ENCODE assay signal across 8 cellular contexts in genomic region chr20:62926229-62927127, GRCh38. TPM values are rescaled to one million over a fixed set of nuclear protein-coding genes. Genes with fewer than 3 reads are reported as not detected.
DNase-seq lines count a peak whose midpoint lies in the region; TF ChIP-seq lines count a peak whose summit lies in the region.

TSS of gene DIDO1 (minus strand) at chr20:62926505.

- TF ChIP-seq RAD21 in SK-N-SH (IDR thresholded peaks at IDR 0.05; ENCODE audit: low read length) = no peak

- peak within 1 kb of the TSS; percentile 95 for H3K27ac Mint-ChIP-seq in activated naive CD4-positive, alpha-beta T cell treated with anti-CD3 and anti-CD28 coated beads, Interleukin-2, amount 50 U/mL, for 24 hours
- peak within 1 kb of the TSS; percentile 97 for H3K27ac Mint-ChIP-seq in glutamatergic neuron (ENCODE audit: unreplicated experiment)

- peaks cover 67% of the 10 kb centered on the region for H3K4me1 Mint-ChIP-seq in activated naive CD4-positive, alpha-beta T cell treated with anti-CD3 and anti-CD28 coated beads, Interleukin-2, amount 50 U/mL, for 24 hours
- peaks cover 42% of the 10 kb centered on the region for H3K4me1 Mint-ChIP-seq in glutamatergic neuron (ENCODE audit: low read depth, unreplicated experiment)

- no peaks in the 10 kb centered on the region for H3K9me3 Mint-ChIP-seq in activated naive CD4-positive, alpha-beta T cell treated with anti-CD3 and anti-CD28 coated beads, Interleukin-2, amount 50 U/mL, for 24 hours
- H3K9me3 Mint-ChIP-seq in glutamatergic neuron (ENCODE audit: unreplicated experiment) = peaks cover 16% of the 10 kb centered on the region

- CTCF ChIA-PET in HEK293T (lab: Yijun Ruan, JAX) (interaction anchor here (0.6 to 2.2 kb wide), 4 partner anchors 8 to 46 kb away, joined by 3 to 8 read pairs (median 4); no protein-coding TSS in a partner anchor), SK-N-SH (lab: Yijun Ruan, JAX) (interaction anchor here (0.8 to 12.2 kb wide), 9 partner anchors 10 to 104 kb away, joined by 3 to 127 read pairs (median 4); partner anchors contain the start of gene GID8)

- POLR2A ChIA-PET in HEK293T (lab: Yijun Ruan, JAX) = interaction anchor here (1.0 to 6.5 kb wide), 3 partner anchors 10 to 67 kb away, joined by 3 to 50 read pairs (median 3); partner anchors contain the start of genes GID8 and TCFL5
- POLR2A ChIA-PET in SK-N-SH (lab: Yijun Ruan, JAX) = interaction anchor here (2.1 kb wide), 1 partner anchor 11 kb away, joined by 8 read pairs; the partner anchor contains the start of gene GID8

- H3K36me3 ChIP-seq in GM06990 (ENCODE audit: control insufficient read depth, insufficient read depth, low read length) (no peaks in the 10 kb centered on the region), SK-N-SH (replicated peaks in 1 of 2; ENCODE audit: control insufficient read depth in 1 of 2, insufficient read depth in 2 of 2, low read length in 1 of 2) (peaks cover 0 to 5% of the 10 kb centered on the region in 2 experiments), ovary (no peaks in the 10 kb centered on the region), thyroid gland (no peaks in the 10 kb centered on the region)

- peaks cover 15 to 27% of the 10 kb centered on the region in 2 experiments; a peak in 3 of 4 replicates for H3K4me1 ChIP-seq in SK-N-SH (ENCODE audit: control insufficient read depth in 1 of 2, insufficient read depth in 2 of 2, low read depth in 1 of 2, low read length in 1 of 2)
- peaks cover 29% of the 10 kb centered on the region for H3K4me1 ChIP-seq in ovary (ENCODE audit: insufficient read depth)
- peaks cover 52 to 60% of the 10 kb centered on the region in 2 donors for H3K4me1 ChIP-seq in thyroid gland

- H3K9me3 ChIP-seq in SK-N-SH = no peaks in the 10 kb centered on the region
- no peaks in the 10 kb centered on the region for H3K9me3 ChIP-seq in ovary
- no peaks in the 10 kb centered on the region for H3K9me3 ChIP-seq in thyroid gland

- H3K27ac ChIP-seq in SK-N-SH (ENCODE audit: low read depth in 2 of 2, low read length in 1 of 2) (peak within 1 kb of the TSS; percentile 86 to 88), ovary (peak within 1 kb of the TSS; percentile 96 to 98), thyroid gland (peak within 1 kb of the TSS; percentile 91 to 95 (median 94))

- peak; percentile 75 for TF ChIP-seq POLR2A in ovary (IDR thresholded peaks at IDR 0.05)
- TF ChIP-seq POLR2A in thyroid gland (IDR thresholded peaks at IDR 0.05) = peak; percentile 42 to 72

- intact Hi-C loops in ovary (cut with DNase I) (no loop called here), thyroid gland (cut with DNase I) (no loop called here)

- peaks cover 59% of the 10 kb centered on the region for H4K20me1 ChIP-seq in SK-N-SH (ENCODE audit: insufficient read depth)

- H2AFZ ChIP-seq in SK-N-SH (ENCODE audit: low read depth) = peak within 1 kb of the TSS; percentile 67; the same call in 1 of the 2 replicates

- H3K27me3 ChIP-seq in GM06990 (replicated peaks; ENCODE audit: control insufficient read depth, insufficient read depth, low read length) (no peaks in the 10 kb centered on the region), SK-N-SH (ENCODE audit: insufficient read depth) (no peaks in the 10 kb centered on the region), ovary (no peaks in the 10 kb centered on the region), thyroid gland (no peaks in the 10 kb centered on the region)

- H3F3A ChIP-seq in SK-N-SH (replicated peaks; ENCODE audit: insufficient read depth) = peaks cover 26% of the 10 kb centered on the region

- peaks cover 97% of the 10 kb centered on the region for H3K79me2 ChIP-seq in SK-N-SH (ENCODE audit: insufficient read depth)

- no peaks in the 10 kb centered on the region for H3K9me2 ChIP-seq in SK-N-SH

- peak; percentile 95 for DNase-seq in GM06990 (ENCODE audit: extremely low read depth, insufficient read length)
- peak; percentile 95 for DNase-seq in HEK293T (ENCODE audit: extremely low spot score)
- peak; percentile 76 for DNase-seq in MV-4-11 (lab: John Stamatoyannopoulos, UW)
- DNase-seq in SK-N-SH = peak; percentile 99
- peak; percentile 91 for DNase-seq in glutamatergic neuron
- DNase-seq in ovary = peak; percentile 84 to 91 (median 88)
- DNase-seq in thyroid gland = peak; percentile 88 to 91

- peak within 1 kb of the TSS; percentile 97 for H3K9ac ChIP-seq in SK-N-SH

- TF ChIP-seq CTCF in GM06990 (IDR thresholded peaks at IDR 0.05; ENCODE audit: insufficient read depth, low read length, poor library complexity, severe bottlenecking) (no peak), SK-N-SH (IDR thresholded peaks at IDR 0.05) (peak; percentile 56), glutamatergic neuron (IDR thresholded peaks at IDR 0.05; ENCODE audit: partially characterized antibody, unreplicated experiment) (peak; percentile 80), ovary (IDR thresholded peaks at IDR 0.05) (peak; percentile 89 to 91 (median 90)), thyroid gland (IDR thresholded peaks at IDR 0.05) (peak; percentile 18 to 87 (median 71))

- 22% methylated on average over 17 of the region's 92 CpGs for WGBS in SK-N-SH (ENCODE audit: low lambda C conversion rate)
- WGBS in ovary, 3 donors = 2 to 3% (median 2%) methylated on average over 39 to 92 of the region's 92 CpGs
- WGBS in thyroid gland, 2 donors = 3% methylated on average over 27 to 46 of the region's 92 CpGs

- TF ChIP-seq EP300 in SK-N-SH (IDR thresholded peaks at IDR 0.05; ENCODE audit: borderline replicate concordance in 1 of 2, low read depth in 1 of 2, low read length in 1 of 2) (no peak), ovary (IDR thresholded peaks at IDR 0.05) (no peak)

- H3K4me2 ChIP-seq in SK-N-SH = peak within 1 kb of the TSS; percentile 85

- H3K4me3 Mint-ChIP-seq in activated naive CD4-positive, alpha-beta T cell treated with anti-CD3 and anti-CD28 coated beads, Interleukin-2, amount 50 U/mL, for 24 hours = peak within 1 kb of the TSS; percentile 96
- peak within 1 kb of the TSS; percentile 92 for H3K4me3 Mint-ChIP-seq in glutamatergic neuron (ENCODE audit: unreplicated experiment)

- H3K4me3 ChIP-seq in GM06990 (replicated peaks; ENCODE audit: low read depth, low read length) (peak within 1 kb of the TSS; percentile 90), SK-N-SH (ENCODE audit: low read depth in 2 of 2, low read length in 1 of 2) (peak within 1 kb of the TSS; percentile 86 to 95), ovary (peak within 1 kb of the TSS; percentile 76), thyroid gland (replicated peaks in 1 of 3) (peak within 1 kb of the TSS; percentile 77 to 95 (median 86))

- H3K36me3 Mint-ChIP-seq in activated naive CD4-positive, alpha-beta T cell treated with anti-CD3 and anti-CD28 coated beads, Interleukin-2, amount 50 U/mL, for 24 hours = no peaks in the 10 kb centered on the region
- no peaks in the 10 kb centered on the region for H3K36me3 Mint-ChIP-seq in glutamatergic neuron (ENCODE audit: unreplicated experiment)

- H3K27me3 Mint-ChIP-seq in activated naive CD4-positive, alpha-beta T cell treated with anti-CD3 and anti-CD28 coated beads, Interleukin-2, amount 50 U/mL, for 24 hours = no peaks in the 10 kb centered on the region
- peaks cover 10% of the 10 kb centered on the region for H3K27me3 Mint-ChIP-seq in glutamatergic neuron (ENCODE audit: unreplicated experiment)

TF ChIP-seq in HEK293T, 16 proteins besides CTCF, POLR2A, EP300 and RAD21:
- TF ChIP-seq ARNT (IDR thresholded peaks at IDR 0.05) (0 out of 2 replicates have a peak, but pooled peaks have one; percentile 9), HDGF (IDR thresholded peaks at IDR 0.05; ENCODE audit: borderline replicate concordance) (no peak)

TF ChIP-seq in SK-N-SH, 30 proteins besides CTCF, POLR2A, EP300 and RAD21 (continues in another document):
- no peak for TF ChIP-seq SMC3 (IDR thresholded peaks at IDR 0.05; ENCODE audit: low read depth, low read length)
- peak; percentile 36; the same call in 1 of the 2 replicates for TF ChIP-seq MXI1 (IDR thresholded peaks at IDR 0.05; ENCODE audit: low read depth, low read length)
- no peak for TF ChIP-seq ELF1 (IDR thresholded peaks at IDR 0.05)
- TF ChIP-seq YY1 (IDR thresholded peaks at IDR 0.05; ENCODE audit: low read depth) = peak; percentile 80
- TF ChIP-seq TCF12 (IDR thresholded peaks at IDR 0.05) = no peak
- TF ChIP-seq NFIC (IDR thresholded peaks at IDR 0.05; ENCODE audit: borderline replicate concordance) = no peak
- TF ChIP-seq FOSL2 (IDR thresholded peaks at IDR 0.05; ENCODE audit: borderline replicate concordance, low read depth) = no peak
- TF ChIP-seq RXRA (IDR thresholded peaks at IDR 0.05; ENCODE audit: borderline replicate concordance, low read depth) = no peak
- peak; percentile 31; the same call in 1 of the 2 replicates for TF ChIP-seq TEAD4 (IDR thresholded peaks at IDR 0.05; ENCODE audit: borderline replicate concordance, insufficient read depth)
- TF ChIP-seq USF1 (IDR thresholded peaks at IDR 0.05; ENCODE audit: borderline replicate concordance, low read depth) = no peak
- TF ChIP-seq JUND (IDR thresholded peaks at IDR 0.05) = no peak
- TF ChIP-seq CHD2 (IDR thresholded peaks at IDR 0.05; ENCODE audit: low read length, partially characterized antibody) = peak; percentile 64
- TF ChIP-seq SIN3A (IDR thresholded peaks at IDR 0.05; ENCODE audit: borderline replicate concordance, low read depth, low read length) = peak; percentile 64; the same call in 1 of the 2 replicates
- peak; percentile 87 for TF ChIP-seq NRF1 (IDR thresholded peaks at IDR 0.05; ENCODE audit: low read depth, low read length)
- no peak for TF ChIP-seq IRF3 (IDR thresholded peaks at IDR 0.05; ENCODE audit: low read depth, low read length)

RNA-seq across cellular contexts. Expression of gene DIDO1, which starts in this region (rescaled TPM):
- polyA plus RNA-seq in SK-N-SH (2012; rRNA removed) = 14.7 and 15.6 TPM in 2 replicates
- polyA plus RNA-seq in SK-N-SH (2012; cell fraction: cytosol; rRNA removed) = 9.5 and 11.1 TPM in 2 replicates
- polyA plus RNA-seq in SK-N-SH (2012; cell fraction: nucleus; rRNA removed) = 59.9 and 69.2 TPM in 2 replicates
- total RNA-seq in glutamatergic neuron (ENCODE audit: unreplicated experiment) = 77.8 TPM
- 10 to 100 TPM; 49.4 to 82.2 (median 69.8) TPM for total RNA-seq in ovary
- 10 to 100 TPM; 42.9 to 47.0 TPM for polyA plus RNA-seq in ovary
- total RNA-seq in thyroid gland = 10 to 100 TPM; 67.7 to 92.9 (median 72.2) TPM

Comparison
In these comparisons a context has a peak if more than half of its experiments do, and no peak if none do; other contexts are left out.
1. Peak in every context shown above with its lines: DNase-seq, H3K4me3 ChIP-seq and H3K27ac ChIP-seq.